28 cellular contexts compared by ENCODE assay signal in the genomic region with DNA sequence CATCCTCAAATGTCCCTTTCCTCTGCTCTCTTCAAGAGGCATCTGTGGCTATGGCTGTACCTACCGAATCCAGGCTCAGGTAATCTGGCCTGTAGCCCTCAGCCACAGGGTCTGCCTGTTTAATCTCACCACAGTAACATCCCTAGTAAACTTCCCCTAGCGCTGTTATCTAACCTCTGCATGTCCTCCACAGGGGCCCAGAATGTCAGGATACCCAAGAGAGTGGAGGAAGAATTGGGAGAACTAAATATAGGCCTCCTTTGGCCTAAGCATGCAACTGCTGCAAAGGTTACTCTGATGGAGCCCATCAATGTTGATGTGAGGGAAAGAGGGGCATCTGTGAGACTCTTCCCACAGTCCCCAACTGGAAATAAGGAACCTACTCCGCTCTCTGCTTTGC.
"Had no signal": no experiment of that assay in that cellular context is flagged by ENCODE, and none has a peak within 500 bp of the region (broad histone marks: within the 10 kb centered on the region; RNA-seq: fewer than 3 reads in every experiment).

No MANE protein-coding gene starts in this region.

- H3K27me3 ChIP-seq: brain microvascular endothelial cell had no signal

- ATAC-seq: activated CD4-positive, CD25-positive, alpha-beta regulatory T cell treated with anti-CD3 and anti-CD28 coated beads, Interleukin-2, amount 50 U/mL, for 24 hours; activated CD8-positive, alpha-beta T cell treated with anti-CD3 and anti-CD28 coated beads for 36 hours; activated T-cell treated with anti-CD3 and anti-CD28 coated beads, Interleukin-2, amount 50 U/mL, for 4 hours; activated T-helper 17 cell treated with anti-CD3 and anti-CD28 coated beads, Interleukin-2, amount 50 U/mL, for 72 hours; effector memory CD8-positive, alpha-beta T cell; T-helper 17 cell had no signal

- DNase-seq: activated B cell treated with CpG ODN at 0.5 μM for 24 hours; activated CD4-positive, alpha-beta T cell treated with anti-CD3 and anti-CD28 coated beads for 48 hours; activated CD4-positive, alpha-beta T cell treated with anti-CD3 and anti-CD28 coated beads, Interleukin-2, amount 50 U/mL, for 1 hour; activated CD4-positive, alpha-beta T cell treated with anti-CD3 and anti-CD28 coated beads, Interleukin-2, amount 50 U/mL, for 48 hours; activated CD8-positive, alpha-beta memory T cell treated with anti-CD3 and anti-CD28 coated beads for 24 hours; activated CD8-positive, alpha-beta T cell treated with anti-CD3 and anti-CD28 coated beads for 36 hours; activated effector memory CD4-positive, alpha-beta T cell treated with Interleukin-2 at 50 U/mL for 16 hours; activated gamma-delta T cell treated with Interleukin-2 at 50 U/mL for 16 hours; activated naive CD4-positive, alpha-beta T cell treated with anti-CD3 and anti-CD28 coated beads, Interleukin-2, amount 50 U/mL, for 16 hours; activated naive CD4-positive, alpha-beta T cell treated with Interleukin-2 at 50 U/mL for 16 hours; activated T-cell treated with anti-CD3 and anti-CD28 coated beads, Interleukin-2, amount 50 U/mL, for 4 hours; amniotic stem cell; anterior cingulate cortex; brain microvascular endothelial cell; caudate nucleus; cortex of kidney; dermis blood vessel endothelial cell; effector CD4-positive, alpha-beta T cell; effector memory CD8-positive, alpha-beta T cell; foreskin fibroblast; head of caudate nucleus; T-helper 1 cell; T-helper 17 cell; T1000; WERI-Rb-1 had no signal

- H3K36me3 ChIP-seq: brain microvascular endothelial cell, WERI-Rb-1 had no signal

- H3K27ac ChIP-seq: brain microvascular endothelial cell, epithelial cell of prostate, WERI-Rb-1 had no signal
